Comparison of ENCODE assay signal across 8 cellular contexts in genomic region chr1:109392037-109392787, GRCh38. TPM values are rescaled to one million over a fixed set of nuclear protein-coding genes. Genes with fewer than 3 reads are reported as not detected.
DNase-seq lines count a peak whose midpoint lies in the region; ATAC-seq and TF ChIP-seq lines count a peak whose summit lies in the region.

No MANE protein-coding gene starts in this region.

- no peak overlapping the region for H4K5ac ChIP-seq in mesendoderm (ENCODE audit: low read length)

- H3K36me3 Mint-ChIP-seq in dendritic cell treated with granulocyte-macrophage colony-stimulating factor and Interleukin-4, amounts not matched to agents 40 ng/mL and 50 ng/mL, for 4 days (ENCODE audit: low read depth), result peaks cover 6% of the 10 kb centered on the region

- POLR2A ChIA-PET in RWPE1 (lab: Yijun Ruan, JAX; ENCODE audit: low non-redundant PET), result no interaction called here

- H3K4me1 ChIP-seq in trophoblast cell (ENCODE audit: control insufficient read depth in 1 of 2, insufficient read depth in 2 of 2, low read length in 2 of 2) (peaks cover 7 to 8% of the 10 kb centered on the region in 2 experiments), mesendoderm (ENCODE audit: control insufficient read depth, low read depth, low read length) (peaks cover 3% of the 10 kb centered on the region)

- H3K79me2 ChIP-seq in trophoblast cell (ENCODE audit: control insufficient read depth, insufficient read depth, low read length, poor library complexity) (peaks cover 19% of the 10 kb centered on the region), mesendoderm (ENCODE audit: control insufficient read depth, insufficient read depth, low read length) (peaks cover 11% of the 10 kb centered on the region)

- WGBS in trophoblast cell (ENCODE audit: extremely low coverage, insufficient coverage, insufficient read length), result no CpG with 5 or more reads among the region's 4 CpGs
- WGBS in mesendoderm (ENCODE audit: extremely low coverage, insufficient coverage, low lambda C conversion rate), result no CpG with 5 or more reads among the region's 4 CpGs

- no peak overlapping the region for H2AFZ ChIP-seq in trophoblast cell (ENCODE audit: insufficient read depth, low read length, poor library complexity)

- H2BK5ac ChIP-seq in trophoblast cell (ENCODE audit: low read depth, low read length, poor library complexity) (no peak overlapping the region), mesendoderm (ENCODE audit: low read length) (no peak overlapping the region)

- peak; percentile 26 for ATAC-seq in HG03066 (IDR thresholded peaks at IDR 0.05; ENCODE audit: low read depth, unreplicated experiment)

- H2BK12ac ChIP-seq in trophoblast cell (ENCODE audit: low read length), result no peak overlapping the region

- no peak overlapping the region for H3K18ac ChIP-seq in trophoblast cell (ENCODE audit: low read length)
- H3K18ac ChIP-seq in mesendoderm (ENCODE audit: low read length), result no peak overlapping the region

- peaks cover 0 to 2% of the 10 kb centered on the region in 2 experiments for H3K36me3 ChIP-seq in trophoblast cell (ENCODE audit: control insufficient read depth in 1 of 2, insufficient read depth in 2 of 2, low read length in 2 of 2)
- no peaks in the 10 kb centered on the region for H3K36me3 ChIP-seq in mesendoderm (ENCODE audit: control insufficient read depth, insufficient read depth, low read length)

- H3K4me3 ChIP-seq in trophoblast cell (ENCODE audit: low read depth, low read length) (no peak overlapping the region), mesendoderm (ENCODE audit: low read length) (no peak overlapping the region)

- H3K4me1 Mint-ChIP-seq in dendritic cell treated with granulocyte-macrophage colony-stimulating factor and Interleukin-4, amounts not matched to agents 40 ng/mL and 50 ng/mL, for 4 days (ENCODE audit: low read depth), result peaks cover 96% of the 10 kb centered on the region

- H3K56ac ChIP-seq in mesendoderm (ENCODE audit: low read length), result no peak overlapping the region

- H4K8ac ChIP-seq in trophoblast cell (ENCODE audit: low read depth, low read length) (no peak overlapping the region), mesendoderm (ENCODE audit: low read depth, low read length) (no peak overlapping the region)

- TF ChIP-seq CTCF in RWPE1 (conservative IDR thresholded peaks at IDR 0.05; ENCODE audit: low read depth), result no peak

- H3K9ac ChIP-seq in trophoblast cell (ENCODE audit: low read length) (no peak overlapping the region), mesendoderm (ENCODE audit: low read length) (no peak overlapping the region)

- H2BK120ac ChIP-seq in trophoblast cell (ENCODE audit: insufficient read depth, low read length, poor library complexity) (no peak overlapping the region), mesendoderm (ENCODE audit: low read depth, low read length) (no peak overlapping the region)

- no peak overlapping the region for H4K12ac ChIP-seq in trophoblast cell (ENCODE audit: low read depth, low read length)

- no peak overlapping the region for H2BK15ac ChIP-seq in mesendoderm (replicated peaks; ENCODE audit: low read depth)

- peak; percentile 35 for DNase-seq in DMS 273 treated with DMSO at 0.1 percent for 48 hours (lab: John Stamatoyannopoulos, UW)
- no peak for DNase-seq in trophoblast cell
- DNase-seq in mesendoderm, result no peak
- no peak for DNase-seq in activated CD4-positive, alpha-beta T cell treated with anti-CD3 and anti-CD28 coated beads, Interleukin-2, amount 50 U/mL, for 4 hours
- DNase-seq in RWPE1 (ENCODE audit: low spot score), result no peak
- no peak for DNase-seq in NCI-H510A treated with DMSO at 0.1 percent for 48 hours (lab: John Stamatoyannopoulos, UW)

- H3K23ac ChIP-seq in trophoblast cell (ENCODE audit: low read length) (no peak overlapping the region), mesendoderm (ENCODE audit: low read length) (no peak overlapping the region)

- H3K4me2 ChIP-seq in trophoblast cell (ENCODE audit: low read length) (peak overlapping the region; percentile 7), mesendoderm (ENCODE audit: low read length) (no peak overlapping the region)

- H3K9me3 Mint-ChIP-seq in dendritic cell treated with granulocyte-macrophage colony-stimulating factor and Interleukin-4, amounts not matched to agents 40 ng/mL and 50 ng/mL, for 4 days, result no peaks in the 10 kb centered on the region

- H3K9me3 ChIP-seq in trophoblast cell (ENCODE audit: insufficient read depth, low read depth, low read length), result no peaks in the 10 kb centered on the region

- H3K4ac ChIP-seq in trophoblast cell (ENCODE audit: low read depth, low read length), result peak overlapping the region; percentile 72
- no peak overlapping the region for H3K4ac ChIP-seq in mesendoderm (ENCODE audit: low read depth, low read length)

- intact Hi-C loops in dendritic cell treated with granulocyte-macrophage colony-stimulating factor and Interleukin-4, amounts not matched to agents 40 ng/mL and 50 ng/mL, for 4 days (cut with micrococcal nuclease), result loop anchor here (2.0 to 10.0 kb wide), 2 partner anchors 31 to 47 kb away; no protein-coding TSS in a partner anchor

- H3K27ac Mint-ChIP-seq in dendritic cell treated with granulocyte-macrophage colony-stimulating factor and Interleukin-4, amounts not matched to agents 40 ng/mL and 50 ng/mL, for 4 days, result peak overlapping the region; percentile 93

- peak overlapping the region; percentile 81 for H3K4me3 Mint-ChIP-seq in dendritic cell treated with granulocyte-macrophage colony-stimulating factor and Interleukin-4, amounts not matched to agents 40 ng/mL and 50 ng/mL, for 4 days

- H3K14ac ChIP-seq in trophoblast cell (ENCODE audit: low read length), result no peak overlapping the region

- H3K79me1 ChIP-seq in trophoblast cell (ENCODE audit: low read length) (peaks cover 3% of the 10 kb centered on the region), mesendoderm (ENCODE audit: low read length) (peaks cover 11% of the 10 kb centered on the region)

- H3K27ac ChIP-seq in trophoblast cell (ENCODE audit: low read depth, low read length) (no peak overlapping the region), mesendoderm (ENCODE audit: low read depth, low read length) (no peak overlapping the region), RWPE1 (no peak overlapping the region)

- H4K91ac ChIP-seq in trophoblast cell (ENCODE audit: low read depth, low read length), result no peak overlapping the region

- no peak overlapping the region for H2AK5ac ChIP-seq in trophoblast cell (ENCODE audit: low read length)
- no peak overlapping the region for H2AK5ac ChIP-seq in mesendoderm (ENCODE audit: low read length)

- H3K27me3 Mint-ChIP-seq in dendritic cell treated with granulocyte-macrophage colony-stimulating factor and Interleukin-4, amounts not matched to agents 40 ng/mL and 50 ng/mL, for 4 days, result no peaks in the 10 kb centered on the region

- H3K27me3 ChIP-seq in trophoblast cell (ENCODE audit: insufficient read depth, low read length), result no peaks in the 10 kb centered on the region
- no peaks in the 10 kb centered on the region for H3K27me3 ChIP-seq in mesendoderm (ENCODE audit: insufficient read depth, low read length, poor library complexity)

- CTCF ChIA-PET in RWPE1 (lab: Yijun Ruan, JAX), result interaction anchor here (0.6 kb wide), 1 partner anchor 185 kb away, joined by 3 read pairs; no protein-coding TSS in a partner anchor

RNA-seq across cellular contexts. Expression of gene SORT1, which starts 5.5 kb away (rescaled TPM):
- polyA plus RNA-seq in trophoblast cell (2013), result 93.6 and 96.6 TPM in 2 replicates
- polyA plus RNA-seq in mesendoderm (2013, experiment 1 of 2), result 12.9 TPM
- 12.9 TPM for polyA plus RNA-seq in mesendoderm (2013, experiment 2 of 2)

RNA-seq across cellular contexts. Expression of gene PSMA5, which starts 34.0 kb away (rescaled TPM):
- 72.9 and 74.4 TPM in 2 replicates for polyA plus RNA-seq in trophoblast cell (2013)
- polyA plus RNA-seq in mesendoderm (2013, experiment 1 of 2), result 107 TPM
- polyA plus RNA-seq in mesendoderm (2013, experiment 2 of 2), result 106 TPM
